Comparison of ENCODE assay signal across 20 cellular contexts in the genomic region with DNA sequence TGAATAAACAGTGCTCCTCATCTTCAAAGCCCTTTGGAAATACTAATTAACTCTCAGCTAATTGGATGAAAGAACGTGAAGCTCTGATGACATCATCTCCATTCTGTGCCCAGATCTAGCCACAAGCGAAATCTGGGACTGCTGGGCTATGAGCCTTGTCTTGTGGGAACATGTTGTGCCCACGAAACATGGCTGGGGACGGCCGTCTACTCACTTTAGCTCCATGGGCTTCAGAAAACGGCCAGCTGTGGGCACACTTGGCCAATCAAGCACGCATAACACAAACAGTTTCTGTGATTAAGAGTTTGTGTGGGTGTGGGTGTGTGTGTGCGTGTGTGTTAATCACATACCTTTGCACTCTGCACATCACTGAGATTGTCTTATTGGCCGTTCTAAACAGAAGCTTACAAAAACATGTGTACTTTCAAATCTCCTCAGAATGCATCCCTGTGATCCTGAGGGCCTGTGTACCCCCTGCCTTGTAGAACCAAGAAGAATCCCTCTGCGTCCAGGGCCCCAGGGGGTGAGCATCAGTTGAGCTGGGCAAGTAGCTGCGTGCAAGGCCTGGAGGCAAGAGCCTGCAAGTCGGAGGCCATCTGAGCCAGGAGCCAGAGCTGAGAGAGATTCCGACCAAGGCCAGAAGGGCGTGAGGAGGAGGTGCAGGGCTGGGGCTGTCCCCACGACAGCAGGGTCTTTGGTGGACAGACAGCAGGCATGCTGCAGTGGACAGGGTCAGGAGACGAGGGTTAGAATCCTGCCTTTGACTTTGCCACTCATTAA. TPM values are rescaled to one million over a fixed set of nuclear protein-coding genes. Genes with fewer than 3 reads are reported as not detected.
DNase-seq lines count a peak whose midpoint lies in the region; ATAC-seq and TF ChIP-seq lines count a peak whose summit lies in the region.
"Had no signal": no experiment of that assay in that cellular context is flagged by ENCODE, and none has a peak within 500 bp of the region (broad histone marks: within the 10 kb centered on the region; RNA-seq: fewer than 3 reads in every experiment).

No MANE protein-coding gene starts in this region.

- H3K36me3 ChIP-seq in RWPE2 (ENCODE audit: low read depth) (no peaks in the 10 kb centered on the region), esophagus (ENCODE audit: control insufficient read depth in 2 of 2, insufficient read depth in 2 of 2, low read length in 1 of 2) (no peaks in the 10 kb centered on the region), prostate gland (no peaks in the 10 kb centered on the region)
- H3K36me3 ChIP-seq: HAP-1, upper lobe of left lung had no signal

- H3K27ac ChIP-seq in RWPE2 (ENCODE audit: poor library complexity, severe bottlenecking) (peak overlapping the region; percentile 34), esophagus (ENCODE audit: low read depth in 2 of 2, low read length in 1 of 2) (peak overlapping the region; percentile 71 to 73), prostate gland (no peak overlapping the region)
- H3K27ac ChIP-seq: upper lobe of left lung had no signal

- ATAC-seq in RWPE2 (ENCODE audit: low read depth) (peak; percentile 53), HG03025 (IDR thresholded peaks at IDR 0.05; ENCODE audit: low FRiP score, unreplicated experiment) (no peak), GM18858 (IDR thresholded peaks at IDR 0.05; ENCODE audit: unreplicated experiment) (no peak)
- ATAC-seq: GM12878 had no signal

- no peak for TF ChIP-seq POLR2A in prostate gland (IDR thresholded peaks at IDR 0.05)

- in situ Hi-C loops in ACHN (cut with HindIII; ENCODE audit: low pct_ligation_motif_present, low pct_unique_long_range_greater_than_20kb, low sequenced_read_pairs) = no loop called here

- H3K9me3 ChIP-seq in RWPE2 (ENCODE audit: severe bottlenecking) (no peaks in the 10 kb centered on the region), esophagus (ENCODE audit: control insufficient read depth in 2 of 2, insufficient read depth in 1 of 2, low read depth in 1 of 2, low read length in 1 of 2) (no peaks in the 10 kb centered on the region), prostate gland (no peaks in the 10 kb centered on the region)
- H3K9me3 ChIP-seq: Caco-2, HAP-1, upper lobe of left lung had no signal

- H3K27me3 ChIP-seq in RWPE2 (ENCODE audit: insufficient read depth, poor library complexity, severe bottlenecking) = no peaks in the 10 kb centered on the region
- no peaks in the 10 kb centered on the region for H3K27me3 ChIP-seq in esophagus (ENCODE audit: control insufficient read depth in 1 of 2, insufficient read depth in 2 of 2, low read length in 2 of 2)
- no peaks in the 10 kb centered on the region for H3K27me3 ChIP-seq in prostate gland (replicated peaks; ENCODE audit: insufficient read depth)
- H3K27me3 ChIP-seq: upper lobe of left lung had no signal

- WGBS in esophagus, 2 donors = 53 to 61% methylated on average over 16 of the region's 16 CpGs
- WGBS in prostate gland = 41% methylated on average over 12 of the region's 16 CpGs

- H3K4me1 ChIP-seq in RWPE2 (ENCODE audit: insufficient read depth, poor library complexity, severe bottlenecking) (peaks cover 7% of the 10 kb centered on the region), esophagus (ENCODE audit: control insufficient read depth in 2 of 2, insufficient read depth in 2 of 2, low read length in 1 of 2) (peaks cover 0 to 8% of the 10 kb centered on the region in 2 donors), prostate gland (replicated peaks) (no peaks in the 10 kb centered on the region)
- H3K4me1 ChIP-seq: Caco-2, HAP-1, upper lobe of left lung had no signal

- DNase-seq in ACHN (peak; percentile 0), RWPE2 (ENCODE audit: low spot score) (no peak), left kidney (ENCODE audit: low read depth, low spot score) (peak; percentile 77), DMS 273 treated with DMSO at 0.1 percent for 48 hours (lab: John Stamatoyannopoulos, UW) (no peak), prostate gland (ENCODE audit: low spot score) (no peak)
- DNase-seq: activated B cell treated with CpG ODN at 0.5 μM for 24 hours; activated naive CD4-positive, alpha-beta T cell treated with anti-CD3 and anti-CD28 coated beads, Interleukin-2, amount 10 ng/mL, durations not matched to agents 7 days and 5 days; Caco-2; hippocampal formation; NCI-H1105; NCI-H1930; NCI-H2227 treated with DMSO at 0.1 percent for 48 hours; NCI-H774; SHP77; upper lobe of left lung had no signal

- intact Hi-C loops in prostate gland (cut with DNase I) = no loop called here

- TF ChIP-seq CTCF in RWPE2 (IDR thresholded peaks at IDR 0.05; ENCODE audit: poor library complexity, severe bottlenecking) (no peak), prostate gland (IDR thresholded peaks at IDR 0.05) (no peak)

- H3K4me3 ChIP-seq in RWPE2 (ENCODE audit: severe bottlenecking) (no peak overlapping the region), esophagus (ENCODE audit: low read depth in 1 of 2, low read length in 2 of 2) (no peak overlapping the region), prostate gland (no peak overlapping the region)
- H3K4me3 ChIP-seq: GM12878, HAP-1, upper lobe of left lung had no signal

RNA-seq across cellular contexts. Expression of a gene that starts 18.7 kb away (rescaled TPM):
- 100 to 1,000 TPM; 217 to 220 TPM for polyA plus RNA-seq in esophagus
- 10 to 100 TPM; 20.3 to 27.1 TPM for total RNA-seq in prostate gland

RNA-seq across cellular contexts. Expression of a gene that starts 48.3 kb away (rescaled TPM):
- 10 to 100 TPM; 43.3 to 60.6 TPM for polyA plus RNA-seq in esophagus
- 10 to 100 TPM; 11.6 to 13.8 TPM for total RNA-seq in prostate gland

RNA-seq across cellular contexts. Expression of a gene that starts 48.6 kb away (rescaled TPM):
- polyA plus RNA-seq in esophagus = 10 to 100 TPM; 33.8 to 34.4 TPM
- 10 to 100 TPM; 33.6 to 39.8 TPM for total RNA-seq in prostate gland

Comparison
In these comparisons a context has a peak if more than half of its experiments do, and no peak if none do; other contexts are left out.
1. DNase-seq: peak in ACHN (single experiment) and left kidney (single experiment); none in RWPE2 (single experiment), DMS 273 treated with DMSO at 0.1 percent for 48 hours (single experiment) and prostate gland (single experiment).
2. H3K27ac ChIP-seq: peak in RWPE2 (single experiment) and esophagus (2 of 2); none in prostate gland (0 of 2).